In the genomic region with DNA sequence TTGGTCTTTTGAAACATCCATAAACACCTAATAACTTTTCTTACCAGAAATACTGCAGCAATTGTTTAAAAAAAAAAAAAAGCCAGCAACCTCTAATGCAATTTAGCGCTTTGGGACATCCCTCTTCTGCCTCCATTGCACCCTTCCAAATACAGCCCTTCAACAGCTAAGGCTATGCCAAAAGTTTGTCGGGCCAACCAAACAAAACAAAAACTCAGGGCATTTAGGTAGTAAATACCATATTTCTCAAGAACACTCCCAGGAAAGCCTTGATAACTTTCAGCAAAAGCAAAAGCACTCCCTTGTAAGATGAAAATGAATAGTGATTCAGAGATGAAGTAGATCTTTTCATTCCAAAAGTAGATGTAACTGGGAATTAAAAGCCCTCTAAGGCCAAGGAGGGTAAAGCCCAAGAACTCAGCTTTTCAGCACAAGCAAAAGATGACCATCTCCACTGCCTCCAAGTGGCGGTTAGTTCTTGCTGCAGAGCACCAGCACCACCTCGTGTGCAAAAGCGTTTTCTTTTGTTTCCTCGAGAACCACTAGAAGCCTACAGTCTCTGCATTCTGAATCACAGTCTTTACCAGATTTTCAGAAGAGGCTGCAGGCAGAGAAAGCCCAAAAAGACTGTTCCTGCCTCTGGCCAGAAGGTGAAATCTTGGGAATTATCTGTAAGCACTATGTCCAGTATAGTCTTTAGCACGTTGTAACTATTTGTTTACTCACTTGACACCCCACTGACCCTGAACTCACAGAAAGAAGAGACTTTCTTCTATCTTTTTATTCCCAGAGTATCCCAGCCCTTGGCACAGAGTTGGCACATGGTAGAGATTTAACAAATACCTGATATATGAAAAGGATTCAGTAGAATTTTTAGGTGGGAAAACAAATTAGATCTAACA, we compare ENCODE assay signal across 8 cellular contexts. TPM values are rescaled to one million over a fixed set of nuclear protein-coding genes. Genes with fewer than 3 reads are reported as not detected.
DNase-seq lines count a peak whose midpoint lies in the region; ATAC-seq, FAIRE-seq and TF ChIP-seq lines count a peak whose summit lies in the region.

No MANE protein-coding gene starts in this region.

- FAIRE-seq in GM12892 (lab: Jason Lieb, UNC) = peak; percentile 72

- no peaks in the 10 kb centered on the region for H3K9me3 Mint-ChIP-seq in progenitor cell of endocrine pancreas (ENCODE audit: low read depth)

- TF ChIP-seq CTCF in AG09309 (IDR thresholded peaks at IDR 0.05; ENCODE audit: control insufficient read depth, insufficient read depth, low read depth, low read length, missing control alignments) (peak; percentile 84), WI38 (IDR thresholded peaks at IDR 0.05; ENCODE audit: low read depth, low read length) (peak; percentile 77), progenitor cell of endocrine pancreas (IDR thresholded peaks at IDR 0.05; ENCODE audit: unreplicated experiment) (peak; percentile 84)

- peaks cover 3% of the 10 kb centered on the region for H3K4me1 Mint-ChIP-seq in progenitor cell of endocrine pancreas (ENCODE audit: low read depth)

- no peaks in the 10 kb centered on the region for H3K27me3 Mint-ChIP-seq in progenitor cell of endocrine pancreas

- no peak for TF ChIP-seq POLR2A in GM12892 (IDR thresholded peaks at IDR 0.05; ENCODE audit: low read depth, low read length)

- H3K27ac Mint-ChIP-seq in progenitor cell of endocrine pancreas = no peak overlapping the region

- no peak overlapping the region for H3K4me3 ChIP-seq in AG09309 (ENCODE audit: control insufficient read depth, low read depth, low read length)
- H3K4me3 ChIP-seq in WI38 (ENCODE audit: low read depth, low read length) = no peak overlapping the region

- no peaks in the 10 kb centered on the region for H3K36me3 Mint-ChIP-seq in progenitor cell of endocrine pancreas (ENCODE audit: insufficient read depth)

- DNase-seq in AG09309 (ENCODE audit: low read depth) = peak; percentile 61
- peak; percentile 5 for DNase-seq in GM12892 (ENCODE audit: insufficient read length)
- peak; percentile 93 for DNase-seq in NCI-H2107 (lab: John Stamatoyannopoulos, UW)
- peak; percentile 22 for DNase-seq in glomerular endothelial cell (ENCODE audit: extremely low read depth, low read depth, low spot score)
- peak; percentile 23 for DNase-seq in progenitor cell of endocrine pancreas (ENCODE audit: low spot score, unreplicated experiment)
- DNase-seq in 8988T = no peak

- H3K4me3 Mint-ChIP-seq in progenitor cell of endocrine pancreas (ENCODE audit: low read depth) = no peak overlapping the region

- ATAC-seq in HG02973 (IDR thresholded peaks at IDR 0.05; ENCODE audit: unreplicated experiment) = peak; percentile 72

RNA-seq across cellular contexts. Expression of a gene that starts 53.1 kb away (rescaled TPM):
- polyA plus RNA-seq in GM12892 (2012; ENCODE audit: missing spikeins) = not detected
- not detected in 2 replicates for total RNA-seq in glomerular endothelial cell
- not detected in 2 replicates for total RNA-seq in progenitor cell of endocrine pancreas
